ENCODE assay signal across 8 cellular contexts in genomic region chr1:117674521-117675400, GRCh38.
DNase-seq lines count a peak whose midpoint lies in the region; ATAC-seq and TF ChIP-seq lines count a peak whose summit lies in the region.

No MANE protein-coding gene starts in this region.

- no peaks in the 10 kb centered on the region for H3K79me2 ChIP-seq in OCI-LY3 (ENCODE audit: low read length)
- no peaks in the 10 kb centered on the region for H3K79me2 ChIP-seq in smooth muscle cell (ENCODE audit: low read depth)

- H4K20me1 ChIP-seq in OCI-LY3 (ENCODE audit: insufficient read depth, low read length) = no peaks in the 10 kb centered on the region
- H4K20me1 ChIP-seq in smooth muscle cell (ENCODE audit: low read depth) = no peaks in the 10 kb centered on the region

- peak; percentile 73 for TF ChIP-seq CTCF in GM10266 (IDR thresholded peaks at IDR 0.05; ENCODE audit: control insufficient read depth, insufficient read depth, low read depth, missing control alignments)
- TF ChIP-seq CTCF in OCI-LY3 (IDR thresholded peaks at IDR 0.05; ENCODE audit: low read depth, low read length) = peak; percentile 77
- no peak for TF ChIP-seq CTCF in smooth muscle cell (IDR thresholded peaks at IDR 0.05; ENCODE audit: borderline replicate concordance, insufficient read depth, poor library complexity, severe bottlenecking)

- peak; percentile 64 for ATAC-seq in GM21723 (IDR thresholded peaks at IDR 0.05; ENCODE audit: unreplicated experiment)

- H3K9me3 ChIP-seq in OCI-LY3 (ENCODE audit: insufficient read depth, low read length) = no peaks in the 10 kb centered on the region
- H3K9me3 ChIP-seq in smooth muscle cell (replicated peaks; ENCODE audit: low read depth) = no peaks in the 10 kb centered on the region

- H3K27ac ChIP-seq in OCI-LY3 (ENCODE audit: low read length) (no peak overlapping the region), smooth muscle cell (ENCODE audit: low read depth) (no peak overlapping the region), substantia nigra (ENCODE audit: low read depth, low read length, poor library complexity, severe bottlenecking) (no peak overlapping the region)

- peaks cover 5% of the 10 kb centered on the region for H3F3A ChIP-seq in smooth muscle cell (ENCODE audit: low read depth)

- peaks cover 51% of the 10 kb centered on the region for H3K4me1 ChIP-seq in OCI-LY3 (ENCODE audit: low read length)
- no peaks in the 10 kb centered on the region for H3K4me1 ChIP-seq in smooth muscle cell (ENCODE audit: low read depth)

- peak overlapping the region; percentile 43; the same call in 1 of the 2 replicates for H3K4me3 ChIP-seq in OCI-LY3 (ENCODE audit: low read length)
- no peak overlapping the region for H3K4me3 ChIP-seq in smooth muscle cell

- 85% methylated on average over 10 of the region's 10 CpGs for WGBS in smooth muscle cell (ENCODE audit: low lambda C conversion rate)

- H3K36me3 ChIP-seq in OCI-LY3 (replicated peaks; ENCODE audit: low read depth, low read length) (no peaks in the 10 kb centered on the region), smooth muscle cell (ENCODE audit: low read depth) (no peaks in the 10 kb centered on the region)

- no peak overlapping the region for H2AFZ ChIP-seq in OCI-LY3 (ENCODE audit: low read depth, low read length)
- no peak overlapping the region for H2AFZ ChIP-seq in smooth muscle cell (ENCODE audit: low read depth)

- in situ Hi-C loops in T47D (cut with HindIII; ENCODE audit: low pct_unique_long_range_greater_than_20kb, low sequenced_read_pairs) = no loop called here

- H3K4me2 ChIP-seq in OCI-LY3 (ENCODE audit: low read length) (peak overlapping the region; percentile 68), smooth muscle cell (peak overlapping the region; percentile 38)

- no peak overlapping the region for H3K9ac ChIP-seq in OCI-LY3 (ENCODE audit: low read length)
- H3K9ac ChIP-seq in smooth muscle cell (ENCODE audit: low read depth) = no peak overlapping the region

- no peaks in the 10 kb centered on the region; the same call in 1 of the 2 replicates for H3K27me3 ChIP-seq in OCI-LY3 (ENCODE audit: low read depth, low read length)
- H3K27me3 ChIP-seq in smooth muscle cell (ENCODE audit: low read depth) = no peaks in the 10 kb centered on the region

- DNase-seq in GM10266 (ENCODE audit: extremely low spot score) = peak; percentile 64
- peak; percentile 37 to 79 for DNase-seq in T47D (ENCODE audit: low read depth in 1 of 2, low spot score in 1 of 2)
- no peak for DNase-seq in smooth muscle cell (lab: John Stamatoyannopoulos, UW; ENCODE audit: unreplicated experiment)
- no peak for DNase-seq in NCI-H187 (lab: John Stamatoyannopoulos, UW)
- no peak for DNase-seq in 8988T
- DNase-seq in substantia nigra (lab: John Stamatoyannopoulos, UW) = no peak

Comparison
In these comparisons a context has a peak if more than half of its experiments do, and no peak if none do; other contexts are left out.
1. DNase-seq: peak in GM10266 (single experiment) and T47D (2 of 2); none in smooth muscle cell (single experiment), NCI-H187 (0 of 2), 8988T (single experiment) and substantia nigra (0 of 49).